ENCODE assay signal across 14 cellular contexts in genomic region chr14:51394804-51395203, GRCh38.
DNase-seq lines count a peak whose midpoint lies in the region; ATAC-seq, FAIRE-seq and TF ChIP-seq lines count a peak whose summit lies in the region.
"Had no signal": no experiment of that assay in that cellular context is flagged by ENCODE, and none has a peak within 500 bp of the region (broad histone marks: within the 10 kb centered on the region; RNA-seq: fewer than 3 reads in every experiment).

No MANE protein-coding gene starts in this region.

- H2AFZ ChIP-seq in H1 (ENCODE audit: low read length): peak overlapping the region; percentile 97; the same call in 1 of the 2 replicates
- H2AFZ ChIP-seq in neural progenitor cell (replicated peaks): peak overlapping the region; percentile 92

- H3K79me1 ChIP-seq in H1 (ENCODE audit: low read depth, low read length): no peaks in the 10 kb centered on the region

- no peak overlapping the region for H3K23ac ChIP-seq in H1 (ENCODE audit: insufficient read length)

- no peak for TF ChIP-seq CTCF in H1 (IDR thresholded peaks at IDR 0.05; ENCODE audit: control extremely low read depth in 1 of 3, insufficient read depth in 1 of 3, low read depth in 1 of 3, low read length in 3 of 3)
- no peak for TF ChIP-seq CTCF in neural progenitor cell (IDR thresholded peaks at IDR 0.05)
- no peak for TF ChIP-seq CTCF in uterus (IDR thresholded peaks at IDR 0.05)
- no peak for TF ChIP-seq CTCF in foreskin fibroblast (IDR thresholded peaks at IDR 0.05; ENCODE audit: low read depth, low read length)

- no peaks in the 10 kb centered on the region for H3K36me3 Mint-ChIP-seq in neural progenitor cell
- no peaks in the 10 kb centered on the region for H3K36me3 Mint-ChIP-seq in natural killer cell treated with Interleukin-12 subunit alpha and Interleukin-12 subunit beta and Interleukin-15 and Interleukin-18, amount 100 ng/mL, for 72 hours
- H3K36me3 Mint-ChIP-seq: immature natural killer cell had no signal

- H3K79me2 ChIP-seq in H1 (ENCODE audit: control insufficient read depth in 1 of 2, insufficient read depth in 2 of 2, low read length in 2 of 2) (no peaks in the 10 kb centered on the region), neural progenitor cell (ENCODE audit: low read depth) (no peaks in the 10 kb centered on the region)

- ATAC-seq in natural killer cell treated with Interleukin-12 subunit alpha and Interleukin-12 subunit beta and Interleukin-15 and Interleukin-18, amount 100 ng/mL, for 72 hours: no peak

- peak; percentile 17 for DNase-seq in NCI-H82 (lab: John Stamatoyannopoulos, UW)
- no peak for DNase-seq in NCI-H82 treated with DMSO at 0.1 percent for 48 hours (lab: John Stamatoyannopoulos, UW; ENCODE audit: unreplicated experiment)
- no peak for DNase-seq in H1 (ENCODE audit: low read depth in 1 of 2, low spot score in 2 of 2)
- DNase-seq in neural progenitor cell (ENCODE audit: low spot score): no peak
- no peak for DNase-seq in uterus
- DNase-seq in NCI-H1436 (lab: John Stamatoyannopoulos, UW): no peak
- DNase-seq in foreskin fibroblast: no peak
- no peak for DNase-seq in natural killer cell treated with Interleukin-12 subunit alpha and Interleukin-12 subunit beta and Interleukin-15 and Interleukin-18, amount 100 ng/mL, for 72 hours (ENCODE audit: low spot score)
- DNase-seq: activated naive CD4-positive, alpha-beta T cell; effector CD4-positive, alpha-beta T cell; GF-D8; immature natural killer cell; NCI-H146; OCI-M1 had no signal

- no peaks in the 10 kb centered on the region for H3K9me3 Mint-ChIP-seq in neural progenitor cell
- H3K9me3 Mint-ChIP-seq in natural killer cell treated with Interleukin-12 subunit alpha and Interleukin-12 subunit beta and Interleukin-15 and Interleukin-18, amount 100 ng/mL, for 72 hours: no peaks in the 10 kb centered on the region
- H3K9me3 Mint-ChIP-seq: immature natural killer cell had no signal

- no peak overlapping the region for H4K91ac ChIP-seq in H1 (replicated peaks; ENCODE audit: insufficient read length, low read length)

- 0 out of 2 replicates have a peak, but pooled peaks cover 2% of the 10 kb centered on the region for H3K23me2 ChIP-seq in H1 (ENCODE audit: low read depth, low read length)

- H3K4me1 ChIP-seq in H1 (replicated peaks in 1 of 4; ENCODE audit: control insufficient read depth in 3 of 4, insufficient read depth in 4 of 4, low read length in 3 of 4): peaks cover 0 to 8% (median 3%) of the 10 kb centered on the region in 4 experiments; a peak in 4 of 7 replicates
- H3K4me1 ChIP-seq in neural progenitor cell: peaks cover 16% of the 10 kb centered on the region
- H3K4me1 ChIP-seq in uterus: peaks cover 7 to 12% of the 10 kb centered on the region in 2 donors

- H2AK5ac ChIP-seq in H1 (ENCODE audit: low read depth, low read length): no peak overlapping the region

- H3K4ac ChIP-seq in H1 (replicated peaks; ENCODE audit: insufficient read length, low read depth, low read length): no peak overlapping the region

- TF ChIP-seq EP300 in H1 (IDR thresholded peaks at IDR 0.05; ENCODE audit: borderline replicate concordance in 1 of 2, low read depth in 2 of 2, low read length in 2 of 2): no peak

- peak overlapping the region; percentile 15; the same call in 1 of the 2 replicates for H2BK20ac ChIP-seq in H1 (ENCODE audit: low read length)

- no peak for TF ChIP-seq RAD21 in H1 (IDR thresholded peaks at IDR 0.05 in 1 of 2, conservative IDR thresholded peaks at IDR 0.05 in 1 of 2; ENCODE audit: low read depth in 2 of 2, low read length in 2 of 2)

- H3K4me3 Mint-ChIP-seq in neural progenitor cell: no peak overlapping the region
- H3K4me3 Mint-ChIP-seq in natural killer cell treated with Interleukin-12 subunit alpha and Interleukin-12 subunit beta and Interleukin-15 and Interleukin-18, amount 100 ng/mL, for 72 hours: no peak overlapping the region
- H3K4me3 Mint-ChIP-seq: immature natural killer cell had no signal

- peak overlapping the region; percentile 80 for H3K27ac Mint-ChIP-seq in neural progenitor cell
- no peak overlapping the region for H3K27ac Mint-ChIP-seq in natural killer cell treated with Interleukin-12 subunit alpha and Interleukin-12 subunit beta and Interleukin-15 and Interleukin-18, amount 100 ng/mL, for 72 hours
- H3K27ac Mint-ChIP-seq: immature natural killer cell had no signal

- H3K18ac ChIP-seq in H1 (ENCODE audit: extremely low read depth, low read length): no peak overlapping the region

- no peak overlapping the region for H3K4me3 ChIP-seq in H1 (ENCODE audit: extremely low read depth in 1 of 4, insufficient read depth in 2 of 4, low read depth in 3 of 4, low read length in 4 of 4)
- no peak overlapping the region for H3K4me3 ChIP-seq in neural progenitor cell
- H3K4me3 ChIP-seq in uterus: no peak overlapping the region
- no peak overlapping the region for H3K4me3 ChIP-seq in foreskin fibroblast (ENCODE audit: low read depth in 1 of 2, low read length in 2 of 2)

- H4K5ac ChIP-seq in H1 (ENCODE audit: insufficient read length, low read depth, low read length): no peak overlapping the region

- no peaks in the 10 kb centered on the region for H3F3A ChIP-seq in neural progenitor cell (ENCODE audit: low read depth)

- no peak overlapping the region for H3K56ac ChIP-seq in H1 (replicated peaks; ENCODE audit: insufficient read length, low read depth, low read length)

- H4K8ac ChIP-seq in H1 (ENCODE audit: extremely low read depth, insufficient read depth, low read length): no peak overlapping the region

- no peak overlapping the region for H2BK120ac ChIP-seq in H1 (replicated peaks; ENCODE audit: low read depth, low read length)

- H3K36me3 ChIP-seq in H1 (ENCODE audit: control insufficient read depth in 2 of 4, insufficient read depth in 4 of 4, low read length in 3 of 4): no peaks in the 10 kb centered on the region
- no peaks in the 10 kb centered on the region for H3K36me3 ChIP-seq in neural progenitor cell
- no peaks in the 10 kb centered on the region for H3K36me3 ChIP-seq in uterus

- no peak for FAIRE-seq in H1 (lab: Jason Lieb, UNC)

- POLR2A ChIA-PET in H1 (lab: Charles Lee; ENCODE audit: partially characterized antibody): no interaction called here

- no peak overlapping the region for H3K9ac ChIP-seq in H1 (replicated peaks in 1 of 4; ENCODE audit: extremely low read depth in 1 of 4, low read depth in 3 of 4, low read length in 3 of 4)
- H3K9ac ChIP-seq in neural progenitor cell: no peak overlapping the region

- H2BK12ac ChIP-seq in H1 (ENCODE audit: low read depth, low read length): no peak overlapping the region

- H2BK5ac ChIP-seq in H1 (ENCODE audit: low read depth, low read length): no peak overlapping the region

- no peak overlapping the region for H2BK15ac ChIP-seq in H1 (ENCODE audit: low read length)

- H3K9me3 ChIP-seq in H1 (ENCODE audit: insufficient read depth in 2 of 2, low read depth in 1 of 2, low read length in 1 of 2): no peaks in the 10 kb centered on the region
- H3K9me3 ChIP-seq in neural progenitor cell (ENCODE audit: low read depth): no peaks in the 10 kb centered on the region
- H3K9me3 ChIP-seq in uterus: no peaks in the 10 kb centered on the region

- H3K27me3 Mint-ChIP-seq in neural progenitor cell (ENCODE audit: insufficient read depth, low read depth): peaks cover 6% of the 10 kb centered on the region
- peaks cover 17 to 28% of the 10 kb centered on the region in 2 donors for H3K27me3 Mint-ChIP-seq in natural killer cell treated with Interleukin-12 subunit alpha and Interleukin-12 subunit beta and Interleukin-15 and Interleukin-18, amount 100 ng/mL, for 72 hours

- 47% methylated on average over 1 of the region's 1 CpG; no CpG with 5 or more reads in 1 of the 2 experiments for WGBS in H1 (ENCODE audit: extremely low coverage in 1 of 2, insufficient coverage in 1 of 2, insufficient read length in 1 of 2, insufficient replicate concordance in 2 of 2, low coverage in 1 of 2, low lambda C conversion rate in 2 of 2, missing lambda C conversion rate in 1 of 2), 2 experiments

- intact Hi-C loops in uterus (cut with DNase I; ENCODE audit: low total_unique reads): no loop called here

- H3K4me2 ChIP-seq in H1 (ENCODE audit: insufficient read depth in 1 of 2, low read depth in 2 of 2, low read length in 2 of 2): no peak overlapping the region
- no peak overlapping the region for H3K4me2 ChIP-seq in neural progenitor cell

- H3K27me3 ChIP-seq in H1 (replicated peaks in 1 of 4; ENCODE audit: control insufficient read depth in 3 of 4, extremely low read depth in 1 of 4, insufficient read depth in 3 of 4, low read length in 3 of 4) (no peaks in the 10 kb centered on the region), neural progenitor cell (no peaks in the 10 kb centered on the region), uterus (no peaks in the 10 kb centered on the region)

- no peak overlapping the region for H3K14ac ChIP-seq in H1 (ENCODE audit: insufficient read length)

- CTCF ChIA-PET in H1 (lab: Charles Lee; ENCODE audit: partially characterized antibody): interaction anchor here (1.4 kb wide), 1 partner anchor 385 kb away, joined by 4 read pairs; no protein-coding TSS in a partner anchor

- H3K27ac ChIP-seq in H1 (ENCODE audit: low read depth, low read length): no peak overlapping the region
- no peak overlapping the region for H3K27ac ChIP-seq in neural progenitor cell
- peak overlapping the region; percentile 81 to 88 for H3K27ac ChIP-seq in uterus

- peaks cover 32% of the 10 kb centered on the region for H3K4me1 Mint-ChIP-seq in neural progenitor cell
- no peaks in the 10 kb centered on the region for H3K4me1 Mint-ChIP-seq in natural killer cell treated with Interleukin-12 subunit alpha and Interleukin-12 subunit beta and Interleukin-15 and Interleukin-18, amount 100 ng/mL, for 72 hours (ENCODE audit: low read depth in 2 of 2)
- H3K4me1 Mint-ChIP-seq: immature natural killer cell had no signal

- TF ChIP-seq POLR2A in H1 (IDR thresholded peaks at IDR 0.05; ENCODE audit: control extremely low read depth in 1 of 2, low read depth in 2 of 2, low read length in 2 of 2) (no peak), uterus (IDR thresholded peaks at IDR 0.05) (no peak)

- H4K20me1 ChIP-seq in H1 (replicated peaks in 1 of 2; ENCODE audit: control insufficient read depth in 1 of 2, insufficient read depth in 2 of 2, low read length in 2 of 2) (no peaks in the 10 kb centered on the region), neural progenitor cell (ENCODE audit: low read depth) (no peaks in the 10 kb centered on the region)

TF ChIP-seq in H1, 55 proteins besides CTCF, POLR2A, EP300 and RAD21:
- no peak for TF ChIP-seq HDAC6 (IDR thresholded peaks at IDR 0.05; ENCODE audit: low read depth, low read length)

Comparison
In these comparisons a context has a peak if more than half of its experiments do, and no peak if none do; other contexts are left out.
1. H3K27ac ChIP-seq: peak in uterus (2 of 2); none in H1 (single experiment) and neural progenitor cell (single experiment).